1 cellular context compared by ENCODE assay signal in genomic region chr10:22712959-22713852, GRCh38.
TF ChIP-seq lines count a peak whose summit lies in the region.

No MANE protein-coding gene starts in this region.

TF ChIP-seq in HepG2, 621 proteins besides CTCF, POLR2A, EP300 and RAD21 (continued from another document and continues in another):
- TF ChIP-seq ZNF879 (CRISPR knock-in tag; IDR thresholded peaks at IDR 0.05) = no peak
- TF ChIP-seq, protein P1, sequence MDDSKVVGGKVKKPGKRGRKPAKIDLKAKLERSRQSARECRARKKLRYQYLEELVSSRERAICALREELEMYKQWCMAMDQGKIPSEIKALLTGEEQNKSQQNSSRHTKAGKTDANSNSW (CRISPR knock-in tag; IDR thresholded peaks at IDR 0.05; ENCODE audit: borderline replicate concordance) = no peak
- TF ChIP-seq KDM1A (CRISPR knock-in tag; IDR thresholded peaks at IDR 0.05) = no peak
- no peak for TF ChIP-seq ZSCAN22 (CRISPR knock-in tag; IDR thresholded peaks at IDR 0.05)
- TF ChIP-seq ARID4A (CRISPR knock-in tag; IDR thresholded peaks at IDR 0.05; ENCODE audit: borderline replicate concordance) = peak; percentile 45; the same call in 1 of the 2 replicates
- TF ChIP-seq GABPB1 (CRISPR knock-in tag; IDR thresholded peaks at IDR 0.05) = peak; percentile 10; the same call in 1 of the 2 replicates
- no peak for TF ChIP-seq ZNF670 (CRISPR knock-in tag; IDR thresholded peaks at IDR 0.05; ENCODE audit: borderline replicate concordance)
- TF ChIP-seq JUND (CRISPR knock-in tag; IDR thresholded peaks at IDR 0.05) = no peak
- no peak for TF ChIP-seq NFYC (CRISPR knock-in tag; IDR thresholded peaks at IDR 0.05)
- TF ChIP-seq NRL (CRISPR knock-in tag; IDR thresholded peaks at IDR 0.05; ENCODE audit: borderline replicate concordance) = no peak
- TF ChIP-seq KDM5B (CRISPR knock-in tag; IDR thresholded peaks at IDR 0.05; ENCODE audit: borderline replicate concordance) = 0 out of 2 replicates have a peak, but pooled peaks have one; percentile 16
- peak; percentile 53 for TF ChIP-seq ASH2L (IDR thresholded peaks at IDR 0.05; ENCODE audit: insufficient read length, low read depth, low read length)
- TF ChIP-seq ZNF800 (CRISPR knock-in tag; IDR thresholded peaks at IDR 0.05) = peak; percentile 78
- TF ChIP-seq PRMT3 (CRISPR knock-in tag; IDR thresholded peaks at IDR 0.05; ENCODE audit: borderline replicate concordance, low read depth) = no peak
- TF ChIP-seq ONECUT2 (CRISPR knock-in tag; IDR thresholded peaks at IDR 0.05) = no peak
- TF ChIP-seq MAZ (IDR thresholded peaks at IDR 0.05; ENCODE audit: borderline replicate concordance, low read depth, low read length) = no peak
- TF ChIP-seq MAZ (CRISPR knock-in tag; IDR thresholded peaks at IDR 0.05; ENCODE audit: low read depth) = no peak
- TF ChIP-seq GATA4 (IDR thresholded peaks at IDR 0.05; ENCODE audit: borderline replicate concordance, low read depth) = no peak
- no peak for TF ChIP-seq ZNF850 (CRISPR knock-in tag; conservative IDR thresholded peaks at IDR 0.05)
- no peak for TF ChIP-seq ZBTB37 (CRISPR knock-in tag; IDR thresholded peaks at IDR 0.05)
- no peak for TF ChIP-seq SOX5 (CRISPR knock-in tag; IDR thresholded peaks at IDR 0.05; ENCODE audit: borderline replicate concordance)
- no peak for TF ChIP-seq TFDP1 (CRISPR knock-in tag; IDR thresholded peaks at IDR 0.05; ENCODE audit: borderline replicate concordance)
- no peak for TF ChIP-seq ZNF432 (CRISPR knock-in tag; IDR thresholded peaks at IDR 0.05; ENCODE audit: borderline replicate concordance)
- TF ChIP-seq, protein P2, sequence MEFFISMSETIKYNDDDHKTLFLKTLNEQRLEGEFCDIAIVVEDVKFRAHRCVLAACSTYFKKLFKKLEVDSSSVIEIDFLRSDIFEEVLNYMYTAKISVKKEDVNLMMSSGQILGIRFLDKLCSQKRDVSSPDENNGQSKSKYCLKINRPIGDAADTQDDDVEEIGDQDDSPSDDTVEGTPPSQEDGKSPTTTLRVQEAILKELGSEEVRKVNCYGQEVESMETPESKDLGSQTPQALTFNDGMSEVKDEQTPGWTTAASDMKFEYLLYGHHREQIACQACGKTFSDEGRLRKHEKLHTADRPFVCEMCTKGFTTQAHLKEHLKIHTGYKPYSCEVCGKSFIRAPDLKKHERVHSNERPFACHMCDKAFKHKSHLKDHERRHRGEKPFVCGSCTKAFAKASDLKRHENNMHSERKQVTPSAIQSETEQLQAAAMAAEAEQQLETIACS (CRISPR knock-in tag; IDR thresholded peaks at IDR 0.05) = peak; percentile 30; the same call in 1 of the 2 replicates
- no peak for TF ChIP-seq ZNF292 (CRISPR knock-in tag; IDR thresholded peaks at IDR 0.05; ENCODE audit: borderline replicate concordance, low read depth)
- peak; percentile 69; the same call in 1 of the 2 replicates for TF ChIP-seq ZNF777 (CRISPR knock-in tag; IDR thresholded peaks at IDR 0.05)
- 0 out of 2 replicates have a peak, but pooled peaks have one; percentile 28 for TF ChIP-seq TGIF2 (CRISPR knock-in tag; IDR thresholded peaks at IDR 0.05)
- TF ChIP-seq EZH2 (conservative IDR thresholded peaks at IDR 0.05; ENCODE audit: low read depth, low read length) = no peak
- no peak; the same call in 1 of the 2 replicates for TF ChIP-seq ZNF142 (CRISPR knock-in tag; IDR thresholded peaks at IDR 0.05)
- TF ChIP-seq ZNF558 (CRISPR knock-in tag; IDR thresholded peaks at IDR 0.05; ENCODE audit: borderline replicate concordance) = no peak
- no peak for TF ChIP-seq KLF15 (CRISPR knock-in tag; IDR thresholded peaks at IDR 0.05; ENCODE audit: borderline replicate concordance)
- TF ChIP-seq ZNF589 (CRISPR knock-in tag; conservative IDR thresholded peaks at IDR 0.05) = no peak
- TF ChIP-seq ZMYM3 (CRISPR knock-in tag; IDR thresholded peaks at IDR 0.05) = no peak
- no peak for TF ChIP-seq ZNF772 (CRISPR knock-in tag; IDR thresholded peaks at IDR 0.05)
- no peak for TF ChIP-seq MED1 (CRISPR knock-in tag; IDR thresholded peaks at IDR 0.05)
- TF ChIP-seq ARID3A (IDR thresholded peaks at IDR 0.05; ENCODE audit: low read depth, low read length) = no peak
- TF ChIP-seq HMGA1 (CRISPR knock-in tag; conservative IDR thresholded peaks at IDR 0.05) = no peak
- TF ChIP-seq GRHL1 (CRISPR knock-in tag; conservative IDR thresholded peaks at IDR 0.05) = no peak
- no peak for TF ChIP-seq MLLT10 (CRISPR knock-in tag; IDR thresholded peaks at IDR 0.05)
- TF ChIP-seq, protein P3, sequence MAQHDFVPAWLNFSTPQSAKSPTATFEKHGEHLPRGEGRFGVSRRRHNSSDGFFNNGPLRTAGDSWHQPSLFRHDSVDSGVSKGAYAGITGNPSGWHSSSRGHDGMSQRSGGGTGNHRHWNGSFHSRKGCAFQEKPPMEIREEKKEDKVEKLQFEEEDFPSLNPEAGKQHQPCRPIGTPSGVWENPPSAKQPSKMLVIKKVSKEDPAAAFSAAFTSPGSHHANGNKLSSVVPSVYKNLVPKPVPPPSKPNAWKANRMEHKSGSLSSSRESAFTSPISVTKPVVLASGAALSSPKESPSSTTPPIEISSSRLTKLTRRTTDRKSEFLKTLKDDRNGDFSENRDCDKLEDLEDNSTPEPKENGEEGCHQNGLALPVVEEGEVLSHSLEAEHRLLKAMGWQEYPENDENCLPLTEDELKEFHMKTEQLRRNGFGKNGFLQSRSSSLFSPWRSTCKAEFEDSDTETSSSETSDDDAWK (CRISPR knock-in tag; IDR thresholded peaks at IDR 0.05) = no peak
